Comparison of ENCODE assay signal across 24 cellular contexts in the genomic region with DNA sequence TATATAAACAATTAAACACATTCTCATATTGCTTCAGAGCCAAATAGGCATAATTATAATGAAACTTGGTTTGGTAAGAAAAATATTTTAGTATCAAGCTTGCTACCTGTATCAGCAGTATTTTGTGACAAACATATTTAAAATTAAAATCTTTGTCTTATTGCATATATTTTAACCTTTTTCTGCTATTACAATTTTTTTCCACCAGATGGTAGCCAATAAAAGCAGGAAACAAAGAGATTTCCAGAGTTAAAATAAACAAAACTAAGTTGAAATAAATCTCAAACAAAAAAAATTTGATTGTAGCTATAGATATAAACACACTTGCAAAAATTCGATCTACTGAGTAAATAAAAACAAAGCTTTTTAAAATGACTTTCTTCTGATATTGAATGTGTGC.
A peak's percentile ranks its signal among the peaks of the same experiment; 100 is the strongest.
DNase-seq lines count a peak whose midpoint lies in the region; ATAC-seq and TF ChIP-seq lines count a peak whose summit lies in the region.
"Had no signal": no experiment of that assay in that cellular context is flagged by ENCODE, and none has a peak within 500 bp of the region (broad histone marks: within the 10 kb centered on the region; RNA-seq: fewer than 3 reads in every experiment).

No MANE protein-coding gene starts in this region.

- no peak overlapping the region for H3K4me3 ChIP-seq in AG04450 (ENCODE audit: low read depth, low read length)
- H3K4me3 ChIP-seq: lung, MG63, prostate gland, SJCRH30, transverse colon had no signal

- no peaks in the 10 kb centered on the region for H3K36me3 Mint-ChIP-seq in HFFc6 (ENCODE audit: low read depth)

- H3K4me1 Mint-ChIP-seq in HFFc6 (ENCODE audit: low read depth) = no peaks in the 10 kb centered on the region

- H3K9me3 ChIP-seq in AG04450 (ENCODE audit: control insufficient read depth, insufficient read depth, low read length) = no peaks in the 10 kb centered on the region
- H3K9me3 ChIP-seq: MG63, neutrophil, prostate gland, SJCRH30, transverse colon had no signal

- H3K27ac Mint-ChIP-seq in HFFc6 = no peak overlapping the region
- H3K27ac Mint-ChIP-seq: dendritic cell treated with granulocyte-macrophage colony-stimulating factor and Interleukin-4, amounts not matched to agents 40 ng/mL and 50 ng/mL, for 4 days had no signal

- TF ChIP-seq CTCF in AG04450 (IDR thresholded peaks at IDR 0.05; ENCODE audit: low read depth, low read length) (peak; percentile 15; the same call in 1 of the 2 replicates), HFFc6 (IDR thresholded peaks at IDR 0.05) (peak; percentile 62), VCaP (conservative IDR thresholded peaks at IDR 0.05) (peak; percentile 31; the same call in 1 of the 2 replicates)

- DNase-seq in AG04450 (ENCODE audit: low read depth, low spot score) (no peak), HFFc6 (no peak), myocyte (ENCODE audit: low read depth) (peak; percentile 3), dedifferentiated amniotic fluid mesenchymal stem cell (ENCODE audit: extremely low spot score) (no peak)
- no peak for DNase-seq in stimulated activated CD4-positive, alpha-beta T cell treated with anti-CD3 and anti-CD28 coated beads, Interleukin-4, amount 100 ng/mL, for 24 hours
- DNase-seq: activated CD4-positive, alpha-beta T cell treated with anti-CD3 and anti-CD28 coated beads for 4 hours; activated CD8-positive, alpha-beta memory T cell treated with anti-CD3 and anti-CD28 coated beads for 24 hours; activated gamma-delta T cell treated with Interleukin-2 at 50 U/mL for 16 hours; activated T-cell treated with anti-CD3 and anti-CD28 coated beads, Interleukin-2, amount 50 U/mL, for 1 hour; glutamatergic neuron; kidney glomerular epithelial cell; MG63; NCI-H1417 treated with DMSO at 0.1 percent for 48 hours; NCI-H510A; NK-92 treated with Interleukin-12 subunit alpha and Interleukin-12 subunit beta, amount 100 ng/mL, for 24 hours; SJCRH30; transverse colon had no signal

- CTCF ChIA-PET in AG04450 (lab: Charles Lee) = no interaction called here

- ATAC-seq in GM19328 (IDR thresholded peaks at IDR 0.05; ENCODE audit: unreplicated experiment) (no peak), HG03045 (IDR thresholded peaks at IDR 0.05; ENCODE audit: unreplicated experiment) (no peak)

- H3K27me3 Mint-ChIP-seq in HFFc6 (ENCODE audit: insufficient read depth) = no peaks in the 10 kb centered on the region
- H3K27me3 Mint-ChIP-seq: dendritic cell treated with granulocyte-macrophage colony-stimulating factor and Interleukin-4, amounts not matched to agents 40 ng/mL and 50 ng/mL, for 4 days had no signal

- H3K27me3 ChIP-seq in AG04450 (ENCODE audit: control insufficient read depth, insufficient read depth, low read length) = no peaks in the 10 kb centered on the region
- H3K27me3 ChIP-seq: MG63, neutrophil, SJCRH30, transverse colon had no signal

- H3K9me3 Mint-ChIP-seq in HFFc6 = no peaks in the 10 kb centered on the region

- H3K27ac ChIP-seq in AG04450 (ENCODE audit: low read depth, low read length) = no peak overlapping the region
- no peak overlapping the region for H3K27ac ChIP-seq in VCaP
- H3K27ac ChIP-seq: neutrophil, prostate gland, SJCRH30, transverse colon had no signal

- POLR2A ChIA-PET in AG04450 (lab: Yijun Ruan, JAX) = no interaction called here

- H3K4me3 Mint-ChIP-seq in HFFc6 = no peak overlapping the region
- H3K4me3 Mint-ChIP-seq: dendritic cell treated with granulocyte-macrophage colony-stimulating factor and Interleukin-4, amounts not matched to agents 40 ng/mL and 50 ng/mL, for 4 days had no signal
